In genomic region chr10:48458662-48459048, GRCh38 we compare ENCODE assay signal across 23 cellular contexts.
"Had no signal": no experiment of that assay in that cellular context is flagged by ENCODE, and none has a peak within 500 bp of the region (broad histone marks: within the 10 kb centered on the region; RNA-seq: fewer than 3 reads in every experiment).

No MANE protein-coding gene starts in this region.

- H3K4me3 Mint-ChIP-seq: activated CD4-positive, alpha-beta memory T cell treated with anti-CD3 and anti-CD28 coated beads, Interleukin-2, amount 10 ng/mL, durations not matched to agents 7 days and 5 days; effector memory CD8-positive, alpha-beta T cell; mesothelial cell of epicardium; naive thymus-derived CD8-positive, alpha-beta T cell; stimulated activated memory B cell treated with anti-CD40 and anti-IgM and Interleukin-4, amounts not matched to agents 10 μg/mL and 1 μg/mL and 100 μg/mL, for 72 hours; WTC11 had no signal

- H3K4me3 ChIP-seq: esophagus squamous epithelium, gastrocnemius medialis, left ventricle myocardium inferior, sigmoid colon, SJSA1, smooth muscle cell, stomach, suprapubic skin, tibial nerve had no signal

- H3K4me1 ChIP-seq: SJSA1, suprapubic skin, tibial nerve had no signal

- DNase-seq: activated CD4-positive, alpha-beta memory T cell treated with anti-CD3 and anti-CD28 coated beads, Interleukin-2, amount 10 ng/mL, durations not matched to agents 7 days and 5 days; activated CD4-positive, alpha-beta T cell treated with anti-CD3 and anti-CD28 coated beads for 4 hours; activated gamma-delta T cell; brain microvascular endothelial cell; caudate nucleus; effector memory CD8-positive, alpha-beta T cell; esophagus squamous epithelium; gastrocnemius medialis; hippocampal formation; left ventricle myocardium inferior; stimulated activated CD4-positive, alpha-beta T cell treated with anti-CD3 and anti-CD28 coated beads, Interleukin-15, amount 100 ng/mL, for 24 hours; T-helper 1 cell had no signal

- H3K27ac ChIP-seq: brain microvascular endothelial cell, esophagus squamous epithelium, gastrocnemius medialis, left ventricle myocardium inferior, sigmoid colon, SJSA1, stomach, suprapubic skin, tibial nerve had no signal

- H3K9me3 ChIP-seq: esophagus squamous epithelium, gastrocnemius medialis, left ventricle myocardium inferior, sigmoid colon, SJSA1, stomach, suprapubic skin, tibial nerve had no signal

- H3K36me3 Mint-ChIP-seq: activated naive CD4-positive, alpha-beta T cell treated with anti-CD3 and anti-CD28 coated beads, Interleukin-2, amount 50 U/mL, for 72 hours; mesothelial cell of epicardium; naive thymus-derived CD8-positive, alpha-beta T cell; stimulated activated memory B cell treated with anti-CD40 and anti-IgM and Interleukin-4, amounts not matched to agents 10 μg/mL and 1 μg/mL and 100 μg/mL, for 72 hours had no signal

- H3K9me3 Mint-ChIP-seq: activated CD4-positive, alpha-beta memory T cell treated with anti-CD3 and anti-CD28 coated beads, Interleukin-2, amount 10 ng/mL, durations not matched to agents 7 days and 5 days; activated naive CD4-positive, alpha-beta T cell treated with anti-CD3 and anti-CD28 coated beads, Interleukin-2, amount 50 U/mL, for 72 hours; effector memory CD8-positive, alpha-beta T cell; naive thymus-derived CD8-positive, alpha-beta T cell; stimulated activated memory B cell treated with anti-CD40 and anti-IgM and Interleukin-4, amounts not matched to agents 10 μg/mL and 1 μg/mL and 100 μg/mL, for 72 hours had no signal

- H3K36me3 ChIP-seq: esophagus squamous epithelium, gastrocnemius medialis, left ventricle myocardium inferior, sigmoid colon, SJSA1, stomach, suprapubic skin, tibial nerve had no signal

- H3K27ac Mint-ChIP-seq: activated CD4-positive, alpha-beta memory T cell treated with anti-CD3 and anti-CD28 coated beads, Interleukin-2, amount 10 ng/mL, durations not matched to agents 7 days and 5 days; activated naive CD4-positive, alpha-beta T cell treated with anti-CD3 and anti-CD28 coated beads, Interleukin-2, amount 50 U/mL, for 72 hours; effector memory CD8-positive, alpha-beta T cell; mesothelial cell of epicardium; naive thymus-derived CD8-positive, alpha-beta T cell; stimulated activated memory B cell treated with anti-CD40 and anti-IgM and Interleukin-4, amounts not matched to agents 10 μg/mL and 1 μg/mL and 100 μg/mL, for 72 hours; WTC11 had no signal

- H3K27me3 ChIP-seq: brain microvascular endothelial cell, gastrocnemius medialis, sigmoid colon, SJSA1, suprapubic skin, tibial nerve had no signal

- ATAC-seq: activated naive CD4-positive, alpha-beta T cell treated with anti-CD3 and anti-CD28 coated beads, Interleukin-2, amount 50 U/mL, for 72 hours; effector memory CD8-positive, alpha-beta T cell; gastrocnemius medialis; naive thymus-derived CD8-positive, alpha-beta T cell; stimulated activated memory B cell treated with anti-CD40 and anti-IgM and Interleukin-4, amounts not matched to agents 10 μg/mL and 1 μg/mL and 100 μg/mL, for 72 hours; WTC11 had no signal

- H3K27me3 Mint-ChIP-seq: activated CD4-positive, alpha-beta memory T cell treated with anti-CD3 and anti-CD28 coated beads, Interleukin-2, amount 10 ng/mL, durations not matched to agents 7 days and 5 days had no signal

- H3K4me2 ChIP-seq: smooth muscle cell had no signal

- H3K4me1 Mint-ChIP-seq: activated CD4-positive, alpha-beta memory T cell treated with anti-CD3 and anti-CD28 coated beads, Interleukin-2, amount 10 ng/mL, durations not matched to agents 7 days and 5 days had no signal
